In genomic region chr1:80171101-80171500, GRCh38 we compare ENCODE assay signal across 15 cellular contexts.
DNase-seq lines count a peak whose midpoint lies in the region; TF ChIP-seq lines count a peak whose summit lies in the region.
"Had no signal": no experiment of that assay in that cellular context is flagged by ENCODE, and none has a peak within 500 bp of the region (broad histone marks: within the 10 kb centered on the region; RNA-seq: fewer than 3 reads in every experiment).

No MANE protein-coding gene starts in this region.

- CTCF ChIA-PET in HEK293T (lab: Yijun Ruan, JAX): no interaction called here

- TF ChIP-seq CTCF in choroid plexus epithelial cell (conservative IDR thresholded peaks at IDR 0.05; ENCODE audit: low read depth, low read length): no peak

- no peak overlapping the region for H3K4me3 ChIP-seq in choroid plexus epithelial cell (ENCODE audit: low read depth, low read length)

- DNase-seq in NCI-H1105 treated with DMSO at 0.1 percent for 48 hours (lab: John Stamatoyannopoulos, UW): peak; percentile 63
- DNase-seq in NCI-H446 (lab: John Stamatoyannopoulos, UW): peak; percentile 32 to 70
- DNase-seq in choroid plexus epithelial cell (ENCODE audit: low read depth): peak; percentile 17
- peak; percentile 20 for DNase-seq in middle frontal gyrus (ENCODE audit: extremely low spot score, low spot score)
- no peak for DNase-seq in CD1c-positive myeloid dendritic cell (ENCODE audit: extremely low spot score)
- DNase-seq in NCI-H2227 treated with DMSO at 0.1 percent for 48 hours (lab: John Stamatoyannopoulos, UW): no peak
- no peak for DNase-seq in HEK293T (ENCODE audit: extremely low spot score)
- DNase-seq: activated CD4-positive, alpha-beta T cell treated with anti-CD3 and anti-CD28 coated beads, Interleukin-2, amount 10 ng/mL, durations not matched to agents 7 days and 5 days; activated CD8-positive, alpha-beta memory T cell treated with anti-CD3 and anti-CD28 coated beads, Interleukin-2, amount 50 U/mL, for 4 hours; activated effector memory CD4-positive, alpha-beta T cell treated with Interleukin-2 at 50 U/mL for 16 hours; islet precursor cell; Karpas-422; NCI-H1417 treated with DMSO at 0.1 percent for 48 hours; stimulated activated CD4-positive, alpha-beta T cell treated with anti-CD3 and anti-CD28 coated beads, Interleukin-2, amount 100 ng/mL, for 24 hours; stimulated activated naive CD8-positive, alpha-beta T cell treated with anti-CD3 and anti-CD28 coated beads, Interleukin-15, amount 100 ng/mL, for 72 hours had no signal

- POLR2A ChIA-PET in HEK293T (lab: Yijun Ruan, JAX): no interaction called here

TF ChIP-seq in HEK293T, 16 proteins besides CTCF, POLR2A, EP300 and RAD21:
- TF ChIP-seq FOXK2 (IDR thresholded peaks at IDR 0.05) (no peak), CTBP1 (IDR thresholded peaks at IDR 0.05; ENCODE audit: borderline replicate concordance) (no peak), FOXM1 (IDR thresholded peaks at IDR 0.05; ENCODE audit: borderline replicate concordance) (no peak), NFRKB (IDR thresholded peaks at IDR 0.05) (no peak), SUZ12 (IDR thresholded peaks at IDR 0.05) (no peak), LEF1 (IDR thresholded peaks at IDR 0.05; ENCODE audit: borderline replicate concordance) (no peak), ZNF384 (IDR thresholded peaks at IDR 0.05) (no peak), SP1 (IDR thresholded peaks at IDR 0.05) (no peak), HDGF (IDR thresholded peaks at IDR 0.05; ENCODE audit: borderline replicate concordance) (no peak), FOXA1 (IDR thresholded peaks at IDR 0.05) (no peak), PKNOX1 (IDR thresholded peaks at IDR 0.05) (no peak), TARDBP (IDR thresholded peaks at IDR 0.05) (no peak), L3MBTL2 (conservative IDR thresholded peaks at IDR 0.05) (no peak), BHLHE40 (IDR thresholded peaks at IDR 0.05; ENCODE audit: borderline replicate concordance) (no peak), ARNT (IDR thresholded peaks at IDR 0.05) (no peak), ELF4 (IDR thresholded peaks at IDR 0.05) (no peak)
TF ChIP-seq in HEK293T: peak in this region for 0.

Comparison
In these comparisons a context has a peak if more than half of its experiments do, and no peak if none do; other contexts are left out.
1. DNase-seq: peak in NCI-H1105 treated with DMSO at 0.1 percent for 48 hours (single experiment), NCI-H446 (2 of 2), choroid plexus epithelial cell (single experiment) and middle frontal gyrus (single experiment); none in CD1c-positive myeloid dendritic cell (single experiment), NCI-H2227 treated with DMSO at 0.1 percent for 48 hours (single experiment) and HEK293T (single experiment).